Comparison of ENCODE assay signal across 11 cellular contexts in the genomic region with DNA sequence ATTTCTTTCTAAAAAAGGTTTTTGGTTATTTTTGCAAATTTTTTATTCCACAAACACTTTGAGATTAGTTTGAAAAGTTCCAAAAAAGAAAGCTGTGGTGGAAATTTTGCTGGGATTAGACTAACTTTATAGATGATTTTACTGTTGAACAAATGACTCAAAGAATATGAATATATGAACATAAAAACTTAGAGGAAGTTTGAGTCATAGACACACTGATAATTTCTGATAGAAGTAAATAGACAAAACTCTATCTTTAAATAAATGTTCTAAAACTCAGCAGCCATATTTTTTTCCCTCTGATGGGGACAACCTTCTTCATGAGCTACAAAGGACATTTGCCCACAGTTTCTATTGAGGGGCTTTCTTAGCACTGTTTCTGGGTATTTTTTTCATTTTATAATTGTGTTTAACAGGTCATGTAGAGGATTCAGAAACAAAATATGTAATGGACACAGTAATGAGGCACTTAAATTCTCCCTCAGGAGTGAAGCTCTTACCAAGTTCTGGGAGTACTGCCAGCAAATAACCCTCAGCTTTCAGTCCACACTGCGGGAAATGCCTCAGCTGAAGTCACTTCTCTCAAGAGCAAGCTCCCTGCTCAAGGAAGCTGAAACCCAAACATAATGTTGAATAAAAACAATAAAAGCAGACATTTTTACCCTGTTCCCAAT.
DNase-seq lines count a peak whose midpoint lies in the region; FAIRE-seq and TF ChIP-seq lines count a peak whose summit lies in the region.
"Had no signal": no experiment of that assay in that cellular context is flagged by ENCODE, and none has a peak within 500 bp of the region (broad histone marks: within the 10 kb centered on the region; RNA-seq: fewer than 3 reads in every experiment).

No MANE protein-coding gene starts in this region.

- no peaks in the 10 kb centered on the region for H3K4me1 ChIP-seq in fibroblast of lung (ENCODE audit: control insufficient read depth, extremely low read depth, insufficient read depth, low read length)

- no peak overlapping the region for H3K27ac Mint-ChIP-seq in Calu3 (ENCODE audit: unreplicated experiment)
- H3K27ac Mint-ChIP-seq in activated T-helper 1 cell treated with anti-CD3 and anti-CD28 coated beads, Interleukin-12 subunit alpha, Interleukin-12 subunit beta, Interleukin-2, Interleukin-4 antibody, amounts not matched to agents 30 ng/mL and 10 ng/mL and 1 ng/mL, durations not matched to agents 14 hours and 24 hours and 36 hours = no peak overlapping the region
- H3K27ac Mint-ChIP-seq: activated CD4-positive, alpha-beta T cell treated with anti-CD3 and anti-CD28 coated beads, Interleukin-2, amount 10 ng/mL, durations not matched to agents 7 days and 5 days had no signal

- H4K20me1 ChIP-seq in fibroblast of lung (ENCODE audit: control insufficient read depth, extremely low read depth, insufficient read depth, low read length) = no peaks in the 10 kb centered on the region

- no peak for FAIRE-seq in GM12891 (lab: Jason Lieb, UNC)

- no peaks in the 10 kb centered on the region for H3K4me1 Mint-ChIP-seq in Calu3 (ENCODE audit: low read depth, unreplicated experiment)
- no peaks in the 10 kb centered on the region for H3K4me1 Mint-ChIP-seq in activated T-helper 1 cell treated with anti-CD3 and anti-CD28 coated beads, Interleukin-12 subunit alpha, Interleukin-12 subunit beta, Interleukin-2, Interleukin-4 antibody, amounts not matched to agents 30 ng/mL and 10 ng/mL and 1 ng/mL, durations not matched to agents 14 hours and 24 hours and 36 hours (ENCODE audit: low read depth)
- H3K4me1 Mint-ChIP-seq: central memory CD8-positive, alpha-beta T cell had no signal

- H3K27me3 Mint-ChIP-seq in Calu3 (ENCODE audit: unreplicated experiment) = no peaks in the 10 kb centered on the region
- H3K27me3 Mint-ChIP-seq in activated T-helper 1 cell treated with anti-CD3 and anti-CD28 coated beads, Interleukin-12 subunit alpha, Interleukin-12 subunit beta, Interleukin-2, Interleukin-4 antibody, amounts not matched to agents 30 ng/mL and 10 ng/mL and 1 ng/mL, durations not matched to agents 14 hours and 24 hours and 36 hours (ENCODE audit: insufficient read depth) = peaks cover 10% of the 10 kb centered on the region
- H3K27me3 Mint-ChIP-seq: activated CD4-positive, alpha-beta T cell treated with anti-CD3 and anti-CD28 coated beads, Interleukin-2, amount 10 ng/mL, durations not matched to agents 7 days and 5 days; central memory CD8-positive, alpha-beta T cell had no signal

- H2AFZ ChIP-seq in fibroblast of lung (ENCODE audit: low read length) = no peak overlapping the region

- H3K27ac ChIP-seq in fibroblast of lung (ENCODE audit: insufficient read depth, low read length) = peak overlapping the region; percentile 9

- no peak overlapping the region for H3K4me3 Mint-ChIP-seq in Calu3 (ENCODE audit: low read depth, unreplicated experiment)
- no peak overlapping the region for H3K4me3 Mint-ChIP-seq in activated T-helper 1 cell treated with anti-CD3 and anti-CD28 coated beads, Interleukin-12 subunit alpha, Interleukin-12 subunit beta, Interleukin-2, Interleukin-4 antibody, amounts not matched to agents 30 ng/mL and 10 ng/mL and 1 ng/mL, durations not matched to agents 14 hours and 24 hours and 36 hours
- H3K4me3 Mint-ChIP-seq: activated CD4-positive, alpha-beta T cell treated with anti-CD3 and anti-CD28 coated beads, Interleukin-2, amount 10 ng/mL, durations not matched to agents 7 days and 5 days; central memory CD8-positive, alpha-beta T cell had no signal

- no peaks in the 10 kb centered on the region for H3K27me3 ChIP-seq in fibroblast of lung (ENCODE audit: control insufficient read depth, insufficient read depth, low read length)

- H3K4me2 ChIP-seq in fibroblast of lung (ENCODE audit: extremely low read depth, insufficient read depth, low read length) = no peak overlapping the region

- H3K4me3 ChIP-seq in fibroblast of lung (replicated peaks in 1 of 4; ENCODE audit: control extremely low read depth in 1 of 4, insufficient read depth in 1 of 4, low read depth in 3 of 4, low read length in 4 of 4) = no peak overlapping the region

- H3K9ac ChIP-seq in fibroblast of lung (ENCODE audit: insufficient read depth, low read length) = no peak overlapping the region

- intact Hi-C loops in Calu3 (cut with micrococcal nuclease; ENCODE audit: unreplicated experiment) = no loop called here
- intact Hi-C loops in activated T-helper 1 cell treated with anti-CD3 and anti-CD28 coated beads, Interleukin-12 subunit alpha, Interleukin-12 subunit beta, Interleukin-2, Interleukin-4 antibody, amounts not matched to agents 30 ng/mL and 10 ng/mL and 1 ng/mL, durations not matched to agents 14 hours and 24 hours and 36 hours (cut with micrococcal nuclease) = no loop called here

- H3K36me3 Mint-ChIP-seq in Calu3 (ENCODE audit: insufficient read depth, unreplicated experiment) = no peaks in the 10 kb centered on the region
- peaks cover 2% of the 10 kb centered on the region for H3K36me3 Mint-ChIP-seq in activated T-helper 1 cell treated with anti-CD3 and anti-CD28 coated beads, Interleukin-12 subunit alpha, Interleukin-12 subunit beta, Interleukin-2, Interleukin-4 antibody, amounts not matched to agents 30 ng/mL and 10 ng/mL and 1 ng/mL, durations not matched to agents 14 hours and 24 hours and 36 hours (ENCODE audit: low read depth)

- no peaks in the 10 kb centered on the region for H3K79me2 ChIP-seq in fibroblast of lung (ENCODE audit: control insufficient read depth, insufficient read depth, low read length)

- CTCF ChIA-PET in Calu3 (lab: Charles Lee) = interaction anchor here (0.7 kb wide), 1 partner anchor 47 kb away, joined by 3 read pairs; no protein-coding TSS in a partner anchor

- TF ChIP-seq POLR2A in GM12891 (IDR thresholded peaks at IDR 0.05; ENCODE audit: low read depth, low read length) = no peak

- no TSS peak for BruUV-seq in Calu3 (replicated peaks; lab: Mats Ljungman, UMichigan)

- H3K9me3 Mint-ChIP-seq in Calu3 (ENCODE audit: low read depth, unreplicated experiment) = no peaks in the 10 kb centered on the region
- H3K9me3 Mint-ChIP-seq in activated T-helper 1 cell treated with anti-CD3 and anti-CD28 coated beads, Interleukin-12 subunit alpha, Interleukin-12 subunit beta, Interleukin-2, Interleukin-4 antibody, amounts not matched to agents 30 ng/mL and 10 ng/mL and 1 ng/mL, durations not matched to agents 14 hours and 24 hours and 36 hours = peaks cover 30% of the 10 kb centered on the region
- H3K9me3 Mint-ChIP-seq: central memory CD8-positive, alpha-beta T cell had no signal

- no peaks in the 10 kb centered on the region for H3K36me3 ChIP-seq in fibroblast of lung (ENCODE audit: control insufficient read depth, insufficient read depth, low read length)

- DNase-seq in GM03348 (ENCODE audit: low spot score) (peak; percentile 72), NCI-H345 treated with DMSO at 0.1 percent for 48 hours (lab: John Stamatoyannopoulos, UW; ENCODE audit: unreplicated experiment) (peak; percentile 21), fibroblast of lung (ENCODE audit: low read depth in 2 of 2) (peak; percentile 94 to 98), renal cortical epithelial cell (ENCODE audit: low read depth) (peak; percentile 97), Calu3 (no peak), KG1 (lab: John Stamatoyannopoulos, UW) (no peak), GM12891 (ENCODE audit: insufficient read length, low spot score) (no peak)
- DNase-seq in activated T-helper 1 cell treated with anti-CD3 and anti-CD28 coated beads, Interleukin-12 subunit alpha, Interleukin-12 subunit beta, Interleukin-2, Interleukin-4 antibody, amounts not matched to agents 30 ng/mL and 10 ng/mL and 1 ng/mL, durations not matched to agents 14 hours and 24 hours and 36 hours (ENCODE audit: low spot score) = no peak
- DNase-seq: activated CD4-positive, alpha-beta T cell treated with anti-CD3 and anti-CD28 coated beads, Interleukin-2, amount 10 ng/mL, durations not matched to agents 7 days and 5 days; NCI-H2171 treated with DMSO at 0.1 percent for 48 hours had no signal

- TF ChIP-seq CTCF in fibroblast of lung (conservative IDR thresholded peaks at IDR 0.05 in 1 of 2, IDR thresholded peaks at IDR 0.05 in 1 of 2; ENCODE audit: low read depth in 1 of 2, low read length in 2 of 2) = no peak
- no peak for TF ChIP-seq CTCF in Calu3 (IDR thresholded peaks at IDR 0.05; ENCODE audit: unreplicated experiment)

- no peaks in the 10 kb centered on the region for H3K9me3 ChIP-seq in fibroblast of lung (ENCODE audit: control insufficient read depth, insufficient read depth, low read depth, low read length)

TF ChIP-seq in GM12891, 5 proteins besides CTCF, POLR2A, EP300 and RAD21:
- TF ChIP-seq PAX5 (IDR thresholded peaks at IDR 0.05; ENCODE audit: insufficient read depth, low read length, severe bottlenecking) (no peak), POLR2AphosphoS5 (IDR thresholded peaks at IDR 0.05; ENCODE audit: low read depth, low read length) (no peak), POU2F2 (IDR thresholded peaks at IDR 0.05; ENCODE audit: low read depth, low read length) (no peak), TAF1 (IDR thresholded peaks at IDR 0.05; ENCODE audit: low read depth, low read length) (no peak), SPI1 (IDR thresholded peaks at IDR 0.05; ENCODE audit: low read depth, low read length) (no peak)

Comparison
In these comparisons a context has a peak if more than half of its experiments do, and no peak if none do; other contexts are left out.
1. DNase-seq: peak in GM03348 (single experiment), NCI-H345 treated with DMSO at 0.1 percent for 48 hours (single experiment), fibroblast of lung (2 of 2) and renal cortical epithelial cell (single experiment); none in Calu3 (single experiment), KG1 (single experiment), activated T-helper 1 cell treated with anti-CD3 and anti-CD28 coated beads, Interleukin-12 subunit alpha, Interleukin-12 subunit beta, Interleukin-2, Interleukin-4 antibody, amounts not matched to agents 30 ng/mL and 10 ng/mL and 1 ng/mL, durations not matched to agents 14 hours and 24 hours and 36 hours (single experiment) and GM12891 (single experiment).